Comparison of ENCODE assay signal across 9 cellular contexts in genomic region chr11:102666331-102666957, GRCh38. TPM values are rescaled to one million over a fixed set of nuclear protein-coding genes. Genes with fewer than 3 reads are reported as not detected.
DNase-seq lines count a peak whose midpoint lies in the region; ATAC-seq, FAIRE-seq and TF ChIP-seq lines count a peak whose summit lies in the region.
"Had no signal": no experiment of that assay in that cellular context is flagged by ENCODE, and none has a peak within 500 bp of the region (broad histone marks: within the 10 kb centered on the region; RNA-seq: fewer than 3 reads in every experiment).

No MANE protein-coding gene starts in this region.

- CTCF ChIA-PET in GM12878 (lab: Yijun Ruan, JAX) = interaction anchor here (0.6 to 8.4 kb wide), 100 partner anchors 9 to 1280 kb away, joined by 3 to 196 read pairs (median 5); partner anchors contain the start of gene MMP20

- H3K27me3 ChIP-seq in GM12878 (replicated peaks in 1 of 2; ENCODE audit: control insufficient read depth in 2 of 2, insufficient read depth in 2 of 2, low read length in 1 of 2) = peaks cover 0 to 3% of the 10 kb centered on the region in 2 experiments; a peak in 1 of 4 replicates
- no peaks in the 10 kb centered on the region for H3K27me3 ChIP-seq in tibial nerve

- H3K27ac ChIP-seq in GM12878 (ENCODE audit: control insufficient read depth, insufficient read depth) (no peak overlapping the region), kidney (ENCODE audit: low read depth in 2 of 2, low read length in 2 of 2) (no peak overlapping the region), tibial nerve (no peak overlapping the region)

- H2AFZ ChIP-seq in GM12878 (ENCODE audit: control insufficient read depth, low read depth, low read length) = no peak overlapping the region

- TF ChIP-seq CTCF in GM12878 (IDR thresholded peaks at IDR 0.05 in 2 of 3, conservative IDR thresholded peaks at IDR 0.05 in 1 of 3; ENCODE audit: control insufficient read depth in 2 of 3, extremely low read depth in 1 of 3, insufficient read depth in 1 of 3, low read depth in 3 of 3, low read length in 3 of 3) (peak; percentile 81 to 87 (median 82)), kidney (IDR thresholded peaks at IDR 0.05; ENCODE audit: borderline replicate concordance, extremely low read depth, insufficient read depth) (peak; percentile 71), tibial nerve (IDR thresholded peaks at IDR 0.05) (peak; percentile 73 to 82 (median 79))

- H3K4me1 ChIP-seq in GM12878 (ENCODE audit: control insufficient read depth, insufficient read depth, low read length) (no peaks in the 10 kb centered on the region), kidney (ENCODE audit: control insufficient read depth in 1 of 2, insufficient read depth in 1 of 2, low read depth in 1 of 2, low read length in 2 of 2) (no peaks in the 10 kb centered on the region), tibial nerve (peaks cover 0 to 4% (median 0%) of the 10 kb centered on the region in 4 donors)

- H3K4me3 ChIP-seq in GM12878 = no peak overlapping the region
- no peak overlapping the region for H3K4me3 ChIP-seq in kidney (ENCODE audit: low read length in 2 of 2)
- H3K4me3 ChIP-seq in tibial nerve = no peak overlapping the region

- H3K9ac ChIP-seq in GM12878 (ENCODE audit: control insufficient read depth, insufficient read depth, low read length) (no peak overlapping the region), kidney (ENCODE audit: low read length in 2 of 2) (no peak overlapping the region)

- no peak overlapping the region for H3K4me2 ChIP-seq in GM12878 (ENCODE audit: control insufficient read depth, insufficient read depth)

- SMC1A ChIA-PET in GM12878 (lab: Charles Lee; ENCODE audit: uncharacterized antibody, unreplicated experiment) = interaction anchor here (0.6 to 4.6 kb wide), 57 partner anchors 8 to 806 kb away, joined by 3 to 98 read pairs (median 4); partner anchors contain the start of gene CEP126

- no peak for FAIRE-seq in GM12878 (lab: Jason Lieb, UNC)
- peak; percentile 46 for FAIRE-seq in kidney (lab: Jason Lieb, UNC)

- ATAC-seq in HG02938 (IDR thresholded peaks at IDR 0.05; ENCODE audit: unreplicated experiment) (peak; percentile 43), GM12878 (peak; percentile 76)
- no peak for ATAC-seq in activated CD4-positive, CD25-positive, alpha-beta regulatory T cell treated with anti-CD3 and anti-CD28 coated beads, Interleukin-2, amount 50 U/mL, for 24 hours

- no peaks in the 10 kb centered on the region for H3K79me2 ChIP-seq in GM12878 (ENCODE audit: control insufficient read depth, insufficient read depth, low read length)

- H4K20me1 ChIP-seq in GM12878 (ENCODE audit: control insufficient read depth, insufficient read depth) = no peaks in the 10 kb centered on the region

- no peaks in the 10 kb centered on the region for H3K9me3 ChIP-seq in GM12878 (replicated peaks; ENCODE audit: control insufficient read depth, insufficient read depth, low read length)
- H3K9me3 ChIP-seq in kidney (ENCODE audit: control insufficient read depth in 1 of 2, low read length in 2 of 2) = no peaks in the 10 kb centered on the region
- no peaks in the 10 kb centered on the region for H3K9me3 ChIP-seq in tibial nerve

- no peak for TF ChIP-seq EP300 in GM12878 (IDR thresholded peaks at IDR 0.05; ENCODE audit: borderline replicate concordance in 1 of 2, control insufficient read depth in 1 of 2, low read depth in 2 of 2, low read length in 2 of 2)
- no peak for TF ChIP-seq EP300 in tibial nerve (IDR thresholded peaks at IDR 0.05)

- no peaks in the 10 kb centered on the region for H3K36me3 ChIP-seq in GM12878 (ENCODE audit: control insufficient read depth in 2 of 2, insufficient read depth in 2 of 2, low read length in 1 of 2)
- H3K36me3 ChIP-seq in kidney (ENCODE audit: control insufficient read depth in 1 of 2, insufficient read depth in 2 of 2, low read length in 2 of 2) = no peaks in the 10 kb centered on the region
- H3K36me3 ChIP-seq in tibial nerve = no peaks in the 10 kb centered on the region

- no peak for TF ChIP-seq POLR2A in GM12878 (IDR thresholded peaks at IDR 0.05; ENCODE audit: low read depth, low read length)
- TF ChIP-seq POLR2A in tibial nerve (IDR thresholded peaks at IDR 0.05) = no peak

- WGBS in GM12878 (ENCODE audit: insufficient coverage, insufficient replicate concordance, low lambda C conversion rate, missing lambda C conversion rate) = 3% methylated on average over 4 of the region's 4 CpGs
- 3% methylated on average over 4 of the region's 4 CpGs for WGBS in tibial nerve, 2 donors

- POLR2A ChIA-PET in GM12878 (lab: Charles Lee) = interaction anchor here (0.6 to 0.9 kb wide), 4 partner anchors 53 to 372 kb away, joined by 3 to 4 read pairs (median 4); no protein-coding TSS in a partner anchor

- DNase-seq in AML-193 (lab: John Stamatoyannopoulos, UW) (peak; percentile 47 to 70), GM04504 (ENCODE audit: low read depth) (peak; percentile 19), NCI-H345 (lab: John Stamatoyannopoulos, UW) (peak; percentile 57), GM12878 (ENCODE audit: low read depth, low spot score) (no peak), kidney (no peak), tibial nerve (ENCODE audit: low spot score in 2 of 2) (peak in 1 of 2 donors; percentile 29)

- in situ Hi-C loops in GM12878 (cut with MboI) = loop anchor here (25.0 kb wide), 1 partner anchor 804 kb away; no protein-coding TSS in a partner anchor

- TF ChIP-seq RAD21 in GM12878 (IDR thresholded peaks at IDR 0.05; ENCODE audit: insufficient read depth, low read depth, low read length) = peak; percentile 97

- intact Hi-C loops in GM12878 (cut with micrococcal nuclease; ENCODE audit: unreplicated experiment) (loop anchor here (1.0 to 5.0 kb wide), 5 partner anchors 46 to 378 kb away; no protein-coding TSS in a partner anchor), kidney (cut with DNase I) (no loop called here)

- RAD21 ChIA-PET in GM12878 (lab: Charles Lee; ENCODE audit: unreplicated experiment) = interaction anchor here (0.6 to 6.3 kb wide), 59 partner anchors 8 to 1229 kb away, joined by 3 to 106 read pairs (median 4); partner anchors contain the start of gene MMP20

- BruUV-seq in GM12878 (replicated peaks; lab: Mats Ljungman, UMichigan) = no TSS peak

RNA-seq across cellular contexts. Expression of gene MMP27, which starts 39.1 kb away (rescaled TPM):
- total RNA-seq in GM12878 (2013; cell fraction: nucleolus; rRNA removed) = not detected in 2 replicates
- total RNA-seq in GM12878 (2014; rRNA removed) = not detected in 2 replicates
- total RNA-seq in GM12878 (2014; rRNA removed; fragmentation: Illumina TruSeq; extraction: Trizol) = not detected in 2 replicates
- not detected in 2 replicates for total RNA-seq in GM12878 (2021)
- polyA plus RNA-seq in GM12878 (2011; ENCODE audit: low read depth) = not detected
- not detected in 2 replicates for polyA plus RNA-seq in GM12878 (2011; rRNA removed)
- polyA plus RNA-seq in GM12878 (2011; cell fraction: cytosol; rRNA removed) = not detected in 2 replicates
- not detected in 2 replicates for polyA plus RNA-seq in GM12878 (2011; cell fraction: nucleus; rRNA removed)
- not detected in 2 replicates for polyA plus RNA-seq in GM12878 (2012)
- polyA plus RNA-seq in GM12878 (2014; fragmentation: Illumina TruSeq; extraction: Trizol) = not detected in 2 replicates
- not detected for polyA plus RNA-seq in GM12878 (2014; fragmentation: Nextera tagmentation; extraction: Ambion mirVana)
- not detected in 2 replicates for polyA plus RNA-seq in GM12878 (2014; rRNA removed)
- not detected for polyA plus RNA-seq in GM12878 (2016; fragmentation: Nextera tagmentation; extraction: Ambion mirVana)
- not detected in 2 replicates for polyA minus RNA-seq in GM12878 (2011; rRNA and poly(A)+ RNA removed)
- not detected in 2 replicates for polyA minus RNA-seq in GM12878 (2011; cell fraction: cytosol; rRNA and poly(A)+ RNA removed)
- not detected in 2 replicates for polyA minus RNA-seq in GM12878 (2011; cell fraction: nucleus; rRNA and poly(A)+ RNA removed)
- not detected for total RNA-seq in kidney
- polyA plus RNA-seq in kidney (ENCODE audit: insufficient read depth, low read depth, low replicate concordance) = not detected
- under 1 TPM in 1 of 4 donors, not detected in 3; 0.78 TPM for total RNA-seq in tibial nerve
- total RNA-seq: T-cell had no signal

RNA-seq across cellular contexts. Expression of gene MMP20, which starts 41.3 kb away (rescaled TPM):
- not detected in 2 replicates for total RNA-seq in GM12878 (2013; cell fraction: nucleolus; rRNA removed)
- total RNA-seq in GM12878 (2014; rRNA removed) = 0.05 and 0.11 TPM in 2 replicates
- total RNA-seq in GM12878 (2014; rRNA removed; fragmentation: Illumina TruSeq; extraction: Trizol) = 0.14 and 0.36 TPM in 2 replicates
- total RNA-seq in GM12878 (2021) = 0.13 and 0.18 TPM in 2 replicates
- polyA plus RNA-seq in GM12878 (2011; ENCODE audit: low read depth) = not detected
- polyA plus RNA-seq in GM12878 (2011; rRNA removed) = 0.57 and 2.6 TPM in 2 replicates
- polyA plus RNA-seq in GM12878 (2011; cell fraction: cytosol; rRNA removed) = 0.18 and 0.27 TPM in 2 replicates
- polyA plus RNA-seq in GM12878 (2011; cell fraction: nucleus; rRNA removed) = 0.19 and 0.49 TPM in 2 replicates
- polyA plus RNA-seq in GM12878 (2012) = not detected in 2 replicates
- 0.11 and 0.19 TPM in 2 replicates for polyA plus RNA-seq in GM12878 (2014; fragmentation: Illumina TruSeq; extraction: Trizol)
- under 1 TPM; 0.10 to 0.11 TPM for polyA plus RNA-seq in GM12878 (2014; fragmentation: Nextera tagmentation; extraction: Ambion mirVana)
- 0.11 and 0.24 TPM in 2 replicates for polyA plus RNA-seq in GM12878 (2014; rRNA removed)
- not detected for polyA plus RNA-seq in GM12878 (2016; fragmentation: Nextera tagmentation; extraction: Ambion mirVana)
- polyA minus RNA-seq in GM12878 (2011; rRNA and poly(A)+ RNA removed) = 0.21 and 0.22 TPM in 2 replicates
- 2.7 TPM in 1 of 2 replicates, not detected in the other for polyA minus RNA-seq in GM12878 (2011; cell fraction: cytosol; rRNA and poly(A)+ RNA removed)
- not detected in 2 replicates for polyA minus RNA-seq in GM12878 (2011; cell fraction: nucleus; rRNA and poly(A)+ RNA removed)
- total RNA-seq in kidney = not detected
- polyA plus RNA-seq in kidney (ENCODE audit: insufficient read depth, low read depth, low replicate concordance) = not detected
- total RNA-seq in tibial nerve = not detected
- total RNA-seq: T-cell had no signal

RNA-seq across cellular contexts. Expression of gene MMP8, which starts 58.3 kb away (rescaled TPM):
- not detected in 2 replicates for total RNA-seq in GM12878 (2013; cell fraction: nucleolus; rRNA removed)
- total RNA-seq in GM12878 (2014; rRNA removed) (not detected in 2 replicates), GM12878 (2014; rRNA removed; fragmentation: Illumina TruSeq; extraction: Trizol) (not detected in 2 replicates), GM12878 (2021) (not detected in 2 replicates), kidney (0.16 TPM), tibial nerve (not detected)
- not detected for polyA plus RNA-seq in GM12878 (2011; ENCODE audit: low read depth)
- polyA plus RNA-seq in GM12878 (2011; rRNA removed) (0.01 TPM in 1 of 2 replicates, not detected in the other), GM12878 (2014; fragmentation: Illumina TruSeq; extraction: Trizol) (not detected in 2 replicates), GM12878 (2014; fragmentation: Nextera tagmentation; extraction: Ambion mirVana) (not detected), GM12878 (2014; rRNA removed) (not detected in 2 replicates), GM12878 (2016; fragmentation: Nextera tagmentation; extraction: Ambion mirVana) (not detected), kidney (ENCODE audit: insufficient read depth, low read depth, low replicate concordance) (not detected)
- polyA plus RNA-seq in GM12878 (2011; cell fraction: cytosol; rRNA removed) = not detected in 2 replicates
- polyA plus RNA-seq in GM12878 (2011; cell fraction: nucleus; rRNA removed) = 0.09 TPM in 1 of 2 replicates, not detected in the other
- polyA plus RNA-seq in GM12878 (2012) = not detected in 2 replicates
- not detected in 2 replicates for polyA minus RNA-seq in GM12878 (2011; rRNA and poly(A)+ RNA removed)
- polyA minus RNA-seq in GM12878 (2011; cell fraction: cytosol; rRNA and poly(A)+ RNA removed) = not detected in 2 replicates
- not detected in 2 replicates for polyA minus RNA-seq in GM12878 (2011; cell fraction: nucleus; rRNA and poly(A)+ RNA removed)
- total RNA-seq: T-cell had no signal

Comparison
In these comparisons a context has a peak if more than half of its experiments do, and no peak if none do; other contexts are left out.
1. DNase-seq: peak in AML-193 (2 of 2), GM04504 (single experiment) and NCI-H345 (single experiment); none in GM12878 (single experiment) and kidney (single experiment).
2. ATAC-seq: peak in HG02938 (single experiment) and GM12878 (single experiment); none in activated CD4-positive, CD25-positive, alpha-beta regulatory T cell treated with anti-CD3 and anti-CD28 coated beads, Interleukin-2, amount 50 U/mL, for 24 hours (0 of 2).
3. Peak in every context shown above with its lines, with median percentiles within 50 percentile points of each other: CTCF ChIP-seq.